ENCODE assay signal across 13 cellular contexts in genomic region chr5:173291722-173292658, GRCh38. TPM values are rescaled to one million over a fixed set of nuclear protein-coding genes. Genes with fewer than 3 reads are reported as not detected.
DNase-seq lines count a peak whose midpoint lies in the region; ATAC-seq, FAIRE-seq and TF ChIP-seq lines count a peak whose summit lies in the region.
"Had no signal": no experiment of that assay in that cellular context is flagged by ENCODE, and none has a peak within 500 bp of the region (broad histone marks: within the 10 kb centered on the region; RNA-seq: fewer than 3 reads in every experiment).

No MANE protein-coding gene starts in this region.

- no peaks in the 10 kb centered on the region for H3K36me3 Mint-ChIP-seq in osteocyte (ENCODE audit: unreplicated experiment)

- peaks cover 48% of the 10 kb centered on the region for H3K4me1 Mint-ChIP-seq in osteocyte (ENCODE audit: unreplicated experiment)

- H3K27me3 ChIP-seq in HUES48 (ENCODE audit: control insufficient read depth, insufficient read depth, low read length): peaks cover 15% of the 10 kb centered on the region

- no peaks in the 10 kb centered on the region for H3K9me3 Mint-ChIP-seq in osteocyte (ENCODE audit: unreplicated experiment)
- H3K9me3 Mint-ChIP-seq: activated B cell treated with CpG ODN at 0.5 μM for 24 hours, IgD-negative memory B cell had no signal

- no peak for ATAC-seq in Right ventricle myocardium superior (ENCODE audit: poor library complexity)

- H3K4me3 Mint-ChIP-seq in osteocyte (ENCODE audit: unreplicated experiment): no peak overlapping the region
- H3K4me3 Mint-ChIP-seq: activated B cell treated with CpG ODN at 0.5 μM for 24 hours, IgD-negative memory B cell had no signal

- FAIRE-seq in kidney (lab: Jason Lieb, UNC): no peak

- intact Hi-C loops in kidney (cut with DNase I) (loop anchor here (5.0 kb wide), 1 partner anchor 35 kb away; the partner anchor contains the start of gene STC2), Right ventricle myocardium superior (cut with DNase I) (loop anchor here (10.0 kb wide), 1 partner anchor 283 kb away; no protein-coding TSS in a partner anchor)

- peak overlapping the region; percentile 52; the same call in 1 of the 2 replicates for H3K9ac ChIP-seq in HUES48 (ENCODE audit: low read depth, low read length)
- no peak overlapping the region for H3K9ac ChIP-seq in kidney (ENCODE audit: low read length in 2 of 2)

- H3K27ac ChIP-seq in HUES48 (ENCODE audit: low read depth, low read length) (peak overlapping the region; percentile 88), kidney (ENCODE audit: low read depth in 2 of 2, low read length in 2 of 2) (no peak overlapping the region)

- H3K4me3 ChIP-seq in HUES48 (ENCODE audit: low read depth, low read length) (no peak overlapping the region), kidney (ENCODE audit: low read length in 2 of 2) (no peak overlapping the region)

- H3K9me3 ChIP-seq in HUES48 (ENCODE audit: control insufficient read depth, insufficient read depth, low read length) (no peaks in the 10 kb centered on the region), kidney (ENCODE audit: control insufficient read depth in 1 of 2, low read length in 2 of 2) (no peaks in the 10 kb centered on the region)

- peak overlapping the region; percentile 91 for H3K27ac Mint-ChIP-seq in osteocyte (ENCODE audit: unreplicated experiment)
- H3K27ac Mint-ChIP-seq: activated B cell treated with CpG ODN at 0.5 μM for 24 hours, IgD-negative memory B cell had no signal

- no peak for TF ChIP-seq CTCF in osteocyte (IDR thresholded peaks at IDR 0.05)
- TF ChIP-seq CTCF in kidney (IDR thresholded peaks at IDR 0.05; ENCODE audit: borderline replicate concordance, extremely low read depth, insufficient read depth): no peak

- H3K4me1 ChIP-seq in HUES48 (ENCODE audit: control insufficient read depth, insufficient read depth, low read length): peaks cover 18% of the 10 kb centered on the region
- peaks cover 6 to 7% of the 10 kb centered on the region in 2 donors for H3K4me1 ChIP-seq in kidney (ENCODE audit: control insufficient read depth in 1 of 2, insufficient read depth in 1 of 2, low read depth in 1 of 2, low read length in 2 of 2)

- H3K27me3 Mint-ChIP-seq in osteocyte (ENCODE audit: unreplicated experiment): peaks cover 5% of the 10 kb centered on the region

- peak; percentile 6 for DNase-seq in NCI-H2196 (lab: John Stamatoyannopoulos, UW; ENCODE audit: unreplicated experiment)
- no peak for DNase-seq in NCI-H2196 treated with DMSO at 0.1 percent for 48 hours (lab: John Stamatoyannopoulos, UW; ENCODE audit: unreplicated experiment)
- DNase-seq in dermis microvascular lymphatic vessel endothelial cell (ENCODE audit: low read depth in 2 of 2): peak; percentile 16 to 37
- no peak for DNase-seq in osteocyte (ENCODE audit: extremely low spot score, unreplicated experiment)
- no peak for DNase-seq in kidney
- DNase-seq in Right ventricle myocardium superior: no peak
- DNase-seq in NCI-H82 treated with DMSO at 0.1 percent for 48 hours (lab: John Stamatoyannopoulos, UW; ENCODE audit: unreplicated experiment): no peak
- DNase-seq: activated B cell treated with CpG ODN at 0.5 μM for 24 hours; activated naive CD4-positive, alpha-beta T cell treated with anti-CD3 and anti-CD28 coated beads, Interleukin-2, amount 50 U/mL, for 16 hours; AML-193 had no signal

- no peaks in the 10 kb centered on the region for H3K36me3 ChIP-seq in HUES48 (ENCODE audit: control insufficient read depth, insufficient read depth, low read length)
- no peaks in the 10 kb centered on the region for H3K36me3 ChIP-seq in kidney (ENCODE audit: control insufficient read depth in 1 of 2, insufficient read depth in 2 of 2, low read length in 2 of 2)

RNA-seq across cellular contexts. Expression of gene STC2, which starts 36.2 kb away (rescaled TPM):
- total RNA-seq in dermis microvascular lymphatic vessel endothelial cell (11.4 and 12.1 TPM in 2 replicates), osteocyte (334 and 341 TPM in 2 replicates), kidney (2.7 TPM), Right ventricle myocardium superior (9.6 TPM)
- polyA plus RNA-seq in kidney (ENCODE audit: insufficient read depth, low read depth, low replicate concordance): 2.1 TPM
- polyA plus RNA-seq: IgD-negative memory B cell had no signal

RNA-seq across cellular contexts. Expression of gene NKX2-5, which starts 57.0 kb away (rescaled TPM):
- total RNA-seq in dermis microvascular lymphatic vessel endothelial cell: under 0.01 TPM in 1 of 2 replicates, not detected in the other
- 15.5 and 16.4 TPM in 2 replicates for total RNA-seq in osteocyte
- total RNA-seq in kidney: not detected
- not detected for polyA plus RNA-seq in kidney (ENCODE audit: insufficient read depth, low read depth, low replicate concordance)
- 260 TPM for total RNA-seq in Right ventricle myocardium superior
- total RNA-seq: activated B cell treated with CpG ODN at 0.5 μM for 24 hours, lung microvascular endothelial cell had no signal
- polyA plus RNA-seq: IgD-negative memory B cell had no signal

Comparison
In these comparisons a context has a peak if more than half of its experiments do, and no peak if none do; other contexts are left out.
1. DNase-seq: peak in NCI-H2196 (single experiment) and dermis microvascular lymphatic vessel endothelial cell (2 of 2); none in NCI-H2196 treated with DMSO at 0.1 percent for 48 hours (single experiment), osteocyte (single experiment), kidney (single experiment), Right ventricle myocardium superior (single experiment) and NCI-H82 treated with DMSO at 0.1 percent for 48 hours (single experiment).
2. RNA of gene STC2, which starts 36.2 kb away (total RNA-seq): 334 to 341 TPM in osteocyte; 11.4 to 12.1 TPM in dermis microvascular lymphatic vessel endothelial cell, 9.6 TPM in Right ventricle myocardium superior (single experiment) and 2.7 TPM in kidney (single experiment); every median in the first group is over 10 times any median in the second.
3. RNA of gene NKX2-5, which starts 57.0 kb away (total RNA-seq): 260 TPM in Right ventricle myocardium superior (single experiment) and 15.5 to 16.4 TPM in osteocyte; not detected in kidney (single experiment) and under 0.01 TPM in dermis microvascular lymphatic vessel endothelial cell; every median in the first group is over 10 times any median in the second.